1 cellular context compared by ENCODE assay signal in genomic region chr17:62692721-62693431, GRCh38.
A peak's percentile ranks its signal among the peaks of the same experiment; 100 is the strongest.
TF ChIP-seq lines count a peak whose summit lies in the region.

No MANE protein-coding gene starts in this region.

TF ChIP-seq in K562, 482 proteins besides CTCF, POLR2A, EP300 and RAD21 (continued from another document and continues in another):
- TF ChIP-seq RNF219 (CRISPR knock-in tag; IDR thresholded peaks at IDR 0.05): no peak
- TF ChIP-seq ZNF23 (CRISPR knock-in tag; IDR thresholded peaks at IDR 0.05): no peak
- TF ChIP-seq SAFB (IDR thresholded peaks at IDR 0.05; ENCODE audit: borderline replicate concordance, low read depth, low read length): no peak
- no peak for TF ChIP-seq ADNP (tag; IDR thresholded peaks at IDR 0.05)
- no peak for TF ChIP-seq NR2C2 (CRISPR knock-in tag; IDR thresholded peaks at IDR 0.05)
- no peak for TF ChIP-seq NR2C2 (tag; IDR thresholded peaks at IDR 0.05)
- no peak for TF ChIP-seq ESRRB (CRISPR knock-in tag; IDR thresholded peaks at IDR 0.05; ENCODE audit: borderline replicate concordance)
- no peak for TF ChIP-seq MXD1 (CRISPR knock-in tag; IDR thresholded peaks at IDR 0.05; ENCODE audit: borderline replicate concordance, poor library complexity, severe bottlenecking)
- TF ChIP-seq GTF2E2 (tag; IDR thresholded peaks at IDR 0.05): no peak
- peak; percentile 93 for TF ChIP-seq BHLHE40 (IDR thresholded peaks at IDR 0.05; ENCODE audit: low read length)
- no peak for TF ChIP-seq ZNF449 (CRISPR knock-in tag; IDR thresholded peaks at IDR 0.05)
- peak; percentile 84 for TF ChIP-seq CBFA2T3 (IDR thresholded peaks at IDR 0.05)
- no peak for TF ChIP-seq RBM17 (IDR thresholded peaks at IDR 0.05; ENCODE audit: borderline replicate concordance, low read depth, low read length)
- peak; percentile 36; the same call in 1 of the 2 replicates for TF ChIP-seq ZEB2 (IDR thresholded peaks at IDR 0.05)
- no peak for TF ChIP-seq TCFL5 (CRISPR knock-in tag; conservative IDR thresholded peaks at IDR 0.05)
- TF ChIP-seq TEAD1 (CRISPR knock-in tag; IDR thresholded peaks at IDR 0.05): no peak
- TF ChIP-seq SMC3 (conservative IDR thresholded peaks at IDR 0.05; ENCODE audit: insufficient read depth, low read depth, low read length): peak; percentile 59
- no peak for TF ChIP-seq NR2C1 (IDR thresholded peaks at IDR 0.05)
- no peak for TF ChIP-seq NR2C1 (tag; IDR thresholded peaks at IDR 0.05)
- TF ChIP-seq RBM39 (optimal IDR thresholded peaks at IDR 0.05; ENCODE audit: low read depth, low read length): no peak
- TF ChIP-seq SRSF3 (IDR thresholded peaks at IDR 0.05; ENCODE audit: insufficient read depth, low read length): no peak
- no peak for TF ChIP-seq RBM22 (IDR thresholded peaks at IDR 0.05; ENCODE audit: low read depth, low read length, poor library complexity, severe bottlenecking)
- TF ChIP-seq MYBL2 (IDR thresholded peaks at IDR 0.05; ENCODE audit: low read depth): no peak
- TF ChIP-seq MYBL2 (CRISPR knock-in tag; IDR thresholded peaks at IDR 0.05; ENCODE audit: borderline replicate concordance): no peak
- TF ChIP-seq ARID4B (CRISPR knock-in tag; IDR thresholded peaks at IDR 0.05): no peak
- peak; percentile 83 for TF ChIP-seq NCOR1 (IDR thresholded peaks at IDR 0.05)
- TF ChIP-seq ZNF384 (IDR thresholded peaks at IDR 0.05; ENCODE audit: low read depth, low read length): no peak
- TF ChIP-seq VEZF1 (CRISPR knock-in tag; IDR thresholded peaks at IDR 0.05): peak; percentile 73
- no peak for TF ChIP-seq ATF1 (CRISPR knock-in tag; IDR thresholded peaks at IDR 0.05)
- peak; percentile 16; the same call in 1 of the 2 replicates for TF ChIP-seq ATF1 (tag; IDR thresholded peaks at IDR 0.05)
- TF ChIP-seq MEF2A (IDR thresholded peaks at IDR 0.05; ENCODE audit: control insufficient read depth, low read depth, low read length): no peak
- no peak for TF ChIP-seq TCF7 (IDR thresholded peaks at IDR 0.05; ENCODE audit: borderline replicate concordance)
- no peak for TF ChIP-seq MLLT1 (IDR thresholded peaks at IDR 0.05)
- peak; percentile 19 for TF ChIP-seq NEUROD1 (IDR thresholded peaks at IDR 0.05; ENCODE audit: borderline replicate concordance, low read depth, low read length, partially characterized antibody)
- TF ChIP-seq NCOA6 (IDR thresholded peaks at IDR 0.05): no peak
- peak; percentile 76 for TF ChIP-seq CCNT2 (IDR thresholded peaks at IDR 0.05; ENCODE audit: borderline replicate concordance, extremely low read depth, insufficient read length, low read depth, low read length)
- TF ChIP-seq MNT (conservative IDR thresholded peaks at IDR 0.05): peak in 1 of 2 experiments; percentile 41; a peak in 1 of 4 replicates
- TF ChIP-seq PRDM10 (IDR thresholded peaks at IDR 0.05; ENCODE audit: partially characterized antibody): no peak
